In the genomic region with DNA sequence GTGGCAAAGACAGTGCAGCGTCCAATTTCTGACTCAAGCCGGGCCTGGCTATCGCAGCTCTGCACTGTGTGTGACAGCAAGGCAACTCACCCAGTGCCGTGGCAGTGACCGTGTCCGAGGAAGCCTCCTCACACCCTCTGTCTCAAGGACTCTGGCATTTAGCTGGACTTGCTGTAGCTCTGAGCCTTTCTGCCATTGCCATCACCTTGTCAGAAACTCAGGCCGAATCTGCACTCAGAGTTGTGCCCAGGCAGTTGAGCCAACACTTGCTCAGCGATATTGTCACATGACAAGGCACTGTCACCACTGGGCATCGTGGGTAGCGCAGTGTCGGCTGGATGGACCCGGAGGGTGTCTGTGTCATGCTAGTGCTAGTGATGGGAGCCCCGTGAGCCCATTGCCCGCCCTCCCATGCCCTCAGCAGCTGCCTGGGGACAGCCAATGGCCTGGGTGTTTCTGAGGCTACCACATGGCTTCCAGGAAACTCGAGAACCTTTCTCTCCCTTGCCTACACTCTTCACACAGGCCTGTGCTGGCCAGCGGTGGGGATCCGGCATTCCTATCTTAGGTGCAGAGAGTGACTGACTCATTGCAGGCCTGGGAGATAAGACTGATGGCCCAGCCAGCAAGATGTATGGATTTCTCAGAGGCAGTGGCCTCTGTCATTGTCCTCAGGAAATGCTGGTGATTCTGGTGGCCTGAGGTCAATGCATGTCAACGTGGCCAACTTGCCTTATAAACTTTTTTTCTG, we compare ENCODE assay signal across 1 cellular context.
TF ChIP-seq lines count a peak whose summit lies in the region.

No MANE protein-coding gene starts in this region.

TF ChIP-seq in H1, 55 proteins besides CTCF, POLR2A, EP300 and RAD21:
- TF ChIP-seq SIRT6 (IDR thresholded peaks at IDR 0.05; ENCODE audit: low read length) (no peak), POU5F1 (IDR thresholded peaks at IDR 0.05; ENCODE audit: low read depth, low read length) (no peak), KDM4A (IDR thresholded peaks at IDR 0.05; ENCODE audit: low read depth, low read length, severe bottlenecking) (no peak), YY1 (IDR thresholded peaks at IDR 0.05; ENCODE audit: low read depth, low read length) (no peak), SP2 (IDR thresholded peaks at IDR 0.05; ENCODE audit: low read length) (no peak), MAFK (IDR thresholded peaks at IDR 0.05; ENCODE audit: low read depth, low read length) (no peak), BCL11A (IDR thresholded peaks at IDR 0.05; ENCODE audit: low read depth in 2 of 2, low read length in 2 of 2) (no peak), FOSL1 (IDR thresholded peaks at IDR 0.05; ENCODE audit: insufficient read depth, low read depth, low read length) (no peak), BRCA1 (IDR thresholded peaks at IDR 0.05; ENCODE audit: low read depth, low read length) (no peak), ASH2L (IDR thresholded peaks at IDR 0.05; ENCODE audit: low read length) (no peak), RXRA (IDR thresholded peaks at IDR 0.05; ENCODE audit: insufficient read depth, low read depth, low read length) (no peak), TAF7 (optimal IDR thresholded peaks at IDR 0.05; ENCODE audit: borderline replicate concordance, low read depth, low read length) (no peak), JUND (IDR thresholded peaks at IDR 0.05; ENCODE audit: low read length) (no peak), KDM5A (IDR thresholded peaks at IDR 0.05; ENCODE audit: low read length) (no peak), TAF1 (IDR thresholded peaks at IDR 0.05; ENCODE audit: low read depth, low read length) (no peak)
- TF ChIP-seq, protein P1, sequence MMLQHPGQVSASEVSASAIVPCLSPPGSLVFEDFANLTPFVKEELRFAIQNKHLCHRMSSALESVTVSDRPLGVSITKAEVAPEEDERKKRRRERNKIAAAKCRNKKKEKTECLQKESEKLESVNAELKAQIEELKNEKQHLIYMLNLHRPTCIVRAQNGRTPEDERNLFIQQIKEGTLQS (IDR thresholded peaks at IDR 0.05; ENCODE audit: insufficient read depth, low read depth, low read length): no peak
